8 cellular contexts compared by ENCODE assay signal in the genomic region with DNA sequence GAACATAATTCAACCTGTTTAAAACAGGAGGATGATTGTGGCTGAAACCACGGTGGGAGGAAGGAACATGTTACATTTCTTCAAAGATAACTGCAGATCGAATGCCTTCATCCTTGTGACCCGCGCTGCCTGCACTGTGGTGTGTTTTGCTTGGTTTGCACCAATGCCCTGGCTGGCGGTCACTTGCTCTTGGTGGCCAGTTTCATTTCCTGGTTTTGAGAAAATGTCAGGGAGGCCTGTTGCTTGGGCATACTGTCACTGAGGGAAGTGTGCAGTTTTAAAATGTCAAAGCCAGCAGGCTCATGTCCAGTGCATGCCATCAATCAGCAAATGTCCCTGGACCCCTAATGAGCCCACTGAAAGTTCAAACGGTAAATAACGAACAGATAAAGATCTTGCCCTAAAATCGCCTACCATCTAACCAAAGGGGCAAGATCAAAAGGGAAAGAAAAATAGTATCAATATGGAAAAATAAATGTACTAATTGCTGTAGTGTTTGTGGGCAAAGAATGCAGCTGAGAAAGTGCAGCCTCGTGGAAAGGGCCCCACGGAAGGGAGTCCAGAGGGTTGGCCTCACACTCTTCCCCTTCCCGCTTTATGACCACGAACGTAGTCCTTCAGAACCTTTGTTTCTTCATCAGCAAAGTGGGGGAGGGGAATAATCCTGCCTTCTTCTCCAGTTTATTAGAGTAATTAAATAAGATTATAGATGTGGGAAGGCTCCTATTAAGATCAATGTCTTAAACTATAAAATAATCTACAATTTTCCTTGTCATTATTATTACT. TPM values are rescaled to one million over a fixed set of nuclear protein-coding genes. Genes with fewer than 3 reads are reported as not detected.
DNase-seq lines count a peak whose midpoint lies in the region; ATAC-seq and TF ChIP-seq lines count a peak whose summit lies in the region.

No MANE protein-coding gene starts in this region.

- H3K27me3 ChIP-seq in BLaER1 (no peaks in the 10 kb centered on the region), foreskin keratinocyte (peaks cover 34% of the 10 kb centered on the region)

- H3K4me1 ChIP-seq in BLaER1 (peaks cover 98% of the 10 kb centered on the region), foreskin keratinocyte (no peaks in the 10 kb centered on the region)

- no peak for DNase-seq in Jurkat, Clone E6-1 (ENCODE audit: low read depth, low spot score)
- DNase-seq in Right ventricle myocardium superior: peak; percentile 71
- DNase-seq in foreskin keratinocyte: no peak
- DNase-seq in kidney tubule cell (ENCODE audit: low spot score): no peak
- DNase-seq in coronary artery (ENCODE audit: low spot score): no peak
- no peak for DNase-seq in amniotic stem cell (lab: John Stamatoyannopoulos, UW)

- H4K20me1 ChIP-seq in BLaER1: peaks cover 100% of the 10 kb centered on the region

- H3K9ac ChIP-seq in BLaER1: peak overlapping the region; percentile 23

- 0 out of 2 replicates have a peak overlapping the region, but pooled peaks have one; percentile 8 for H3K4me3 ChIP-seq in BLaER1
- H3K4me3 ChIP-seq in Jurkat, Clone E6-1 (ENCODE audit: low read length): peak overlapping the region; percentile 39
- no peak overlapping the region for H3K4me3 ChIP-seq in coronary artery

- intact Hi-C loops in Right ventricle myocardium superior (cut with DNase I): no loop called here

- no peak for TF ChIP-seq CTCF in foreskin keratinocyte (conservative IDR thresholded peaks at IDR 0.05)
- TF ChIP-seq CTCF in coronary artery (IDR thresholded peaks at IDR 0.05): no peak

- H3K9me3 ChIP-seq in BLaER1: no peaks in the 10 kb centered on the region

- ATAC-seq in GM21390 (IDR thresholded peaks at IDR 0.05; ENCODE audit: unreplicated experiment) (peak; percentile 32), Right ventricle myocardium superior (ENCODE audit: poor library complexity) (peak; percentile 61), foreskin keratinocyte (no peak)

- H3K36me3 ChIP-seq in BLaER1: peaks cover 79% of the 10 kb centered on the region

- peak overlapping the region; percentile 97 for H3K4me2 ChIP-seq in BLaER1

- H3K27ac ChIP-seq in BLaER1 (peak overlapping the region; percentile 51), foreskin keratinocyte (no peak overlapping the region), coronary artery (peak overlapping the region in 1 of 2 donors; percentile 48)

RNA-seq across cellular contexts. Expression of gene FLI1, which starts 40.8 kb away (rescaled TPM):
- polyA plus RNA-seq in Jurkat, Clone E6-1 (2012; ENCODE audit: insufficient read depth, insufficient read length): 61.1 TPM
- total RNA-seq in Right ventricle myocardium superior (14.0 TPM), foreskin keratinocyte (0.32 and 1.1 TPM in 2 replicates)
- polyA plus RNA-seq in foreskin keratinocyte: 0.16 and 0.48 TPM in 2 replicates
